14 cellular contexts compared by ENCODE assay signal in genomic region chr5:65203746-65204145, GRCh38.
DNase-seq lines count a peak whose midpoint lies in the region; ATAC-seq and TF ChIP-seq lines count a peak whose summit lies in the region.
"Had no signal": no experiment of that assay in that cellular context is flagged by ENCODE, and none has a peak within 500 bp of the region (broad histone marks: within the 10 kb centered on the region; RNA-seq: fewer than 3 reads in every experiment).

No MANE protein-coding gene starts in this region.

- peak overlapping the region; percentile 94 for H3K27ac Mint-ChIP-seq in HFFc6
- H3K27ac Mint-ChIP-seq: activated B cell treated with CpG ODN at 0.5 μM for 24 hours had no signal

- peaks cover 50% of the 10 kb centered on the region for H3K36me3 Mint-ChIP-seq in HFFc6 (ENCODE audit: low read depth)

- H3K27me3 Mint-ChIP-seq in HFFc6 (ENCODE audit: insufficient read depth), result no peaks in the 10 kb centered on the region
- H3K27me3 Mint-ChIP-seq: activated B cell treated with CpG ODN at 0.5 μM for 24 hours had no signal

- DNase-seq in HFFc6, result peak; percentile 90
- peak; percentile 85 for DNase-seq in amniotic epithelial cell (ENCODE audit: low read depth)
- peak; percentile 64 for DNase-seq in fibroblast of villous mesenchyme (ENCODE audit: low read depth)
- no peak for DNase-seq in AML-193 (lab: John Stamatoyannopoulos, UW)
- no peak for DNase-seq in NCI-H1092 treated with DMSO at 0.1 percent for 48 hours (lab: John Stamatoyannopoulos, UW)
- DNase-seq: activated B cell treated with CpG ODN at 0.5 μM for 24 hours; effector CD4-positive, alpha-beta T cell; hippocampal formation; NCI-H2107; nucleus accumbens; stimulated activated CD4-positive, alpha-beta T cell treated with anti-CD3 and anti-CD28 coated beads, Interleukin-12 subunit alpha, Interleukin-12 subunit beta, amount 100 ng/mL, for 4 hours; testis had no signal

- H3K9me3 Mint-ChIP-seq in HFFc6, result no peaks in the 10 kb centered on the region
- H3K9me3 Mint-ChIP-seq: activated B cell treated with CpG ODN at 0.5 μM for 24 hours had no signal

- TF ChIP-seq CTCF in HFFc6 (IDR thresholded peaks at IDR 0.05) (no peak), fibroblast of villous mesenchyme (IDR thresholded peaks at IDR 0.05; ENCODE audit: insufficient read depth, low read depth, low read length) (no peak)

- H3K4me3 ChIP-seq in fibroblast of villous mesenchyme (ENCODE audit: low read depth, low read length), result no peak overlapping the region
- H3K4me3 ChIP-seq: testis had no signal

- ATAC-seq in GM21447 (IDR thresholded peaks at IDR 0.05; ENCODE audit: unreplicated experiment) (no peak), GM18873 (IDR thresholded peaks at IDR 0.05; ENCODE audit: low FRiP score, unreplicated experiment) (no peak)

- H3K4me3 Mint-ChIP-seq in HFFc6, result peak overlapping the region; percentile 25
- H3K4me3 Mint-ChIP-seq: activated B cell treated with CpG ODN at 0.5 μM for 24 hours had no signal

- H3K4me1 Mint-ChIP-seq in HFFc6 (ENCODE audit: low read depth), result peaks cover 100% of the 10 kb centered on the region
- H3K4me1 Mint-ChIP-seq: activated B cell treated with CpG ODN at 0.5 μM for 24 hours had no signal

Comparison
In these comparisons a context has a peak if more than half of its experiments do, and no peak if none do; other contexts are left out.
1. DNase-seq: peak in HFFc6 (single experiment), amniotic epithelial cell (single experiment) and fibroblast of villous mesenchyme (single experiment); none in AML-193 (0 of 2) and NCI-H1092 treated with DMSO at 0.1 percent for 48 hours (single experiment).